In genomic region chr21:45670731-45671130, GRCh38 we compare ENCODE assay signal across 21 cellular contexts. TPM values are rescaled to one million over a fixed set of nuclear protein-coding genes. Genes with fewer than 3 reads are reported as not detected.
DNase-seq lines count a peak whose midpoint lies in the region; ATAC-seq lines count a peak whose summit lies in the region.
"Had no signal": no experiment of that assay in that cellular context is flagged by ENCODE, and none has a peak within 500 bp of the region (broad histone marks: within the 10 kb centered on the region; RNA-seq: fewer than 3 reads in every experiment).

No MANE protein-coding gene starts in this region.

- H3K4me1 Mint-ChIP-seq in T-helper 17 cell: no peaks in the 10 kb centered on the region
- H3K4me1 Mint-ChIP-seq: CD8-positive, alpha-beta memory T cell had no signal

- H3K4me3 ChIP-seq in BLaER1 (no peak overlapping the region), H7 (ENCODE audit: insufficient read depth, low read depth, low read length) (no peak overlapping the region)
- H3K4me3 ChIP-seq: A549, GM12878, GM23248, HAP-1 had no signal

- H3K36me3 Mint-ChIP-seq in T-helper 17 cell (ENCODE audit: low read depth): peaks cover 2% of the 10 kb centered on the region

- H3K36me3 ChIP-seq in BLaER1 (peaks cover 79% of the 10 kb centered on the region), H7 (replicated peaks; ENCODE audit: control insufficient read depth, insufficient read depth, low read length) (no peaks in the 10 kb centered on the region)
- H3K36me3 ChIP-seq: HAP-1 had no signal

- H3K27me3 Mint-ChIP-seq in T-helper 17 cell: no peaks in the 10 kb centered on the region

- peaks cover 22% of the 10 kb centered on the region for H4K20me1 ChIP-seq in BLaER1

- peak overlapping the region; percentile 62 for H3K4me2 ChIP-seq in BLaER1
- H3K4me2 ChIP-seq: A549, SK-N-SH had no signal

- H3K4me3 Mint-ChIP-seq in T-helper 17 cell: no peak overlapping the region
- H3K4me3 Mint-ChIP-seq: CD8-positive, alpha-beta memory T cell; T-helper 2 cell treated with Interferon-gamma antibody and Interleukin-4, amounts not matched to agents 5 μg/mL and 100 μg/mL, for 36 hours had no signal

- H3K9ac ChIP-seq in BLaER1: no peak overlapping the region
- H3K9ac ChIP-seq: GM23248, SK-N-SH had no signal

- no peaks in the 10 kb centered on the region for H3K27me3 ChIP-seq in BLaER1
- H3K27me3 ChIP-seq in H7 (ENCODE audit: control insufficient read depth, insufficient read depth, low read length): no peaks in the 10 kb centered on the region

- peak overlapping the region; percentile 20; the same call in 1 of the 2 replicates for H3K27ac ChIP-seq in BLaER1
- H3K27ac ChIP-seq: A549, GM23248 had no signal

- ATAC-seq in GM21723 (IDR thresholded peaks at IDR 0.05; ENCODE audit: unreplicated experiment): no peak
- no peak for ATAC-seq in T-helper 17 cell
- ATAC-seq: A549, GM12878, Panc1 had no signal

- H3K4me1 ChIP-seq in BLaER1: peaks cover 25% of the 10 kb centered on the region
- H3K4me1 ChIP-seq: A549, HAP-1 had no signal

- DNase-seq in DMS 273 (lab: John Stamatoyannopoulos, UW; ENCODE audit: unreplicated experiment) (peak; percentile 87), LHCN-M2 (ENCODE audit: low read depth) (peak; percentile 33), cerebellar cortex (ENCODE audit: low spot score) (peak; percentile 63), H7 (no peak), T-helper 17 cell (no peak)
- DNase-seq: CD8-positive, alpha-beta memory T cell; DMS79; GM23248; NCI-H1694; NCI-H526; NK-92 treated with Interleukin-12 subunit alpha and Interleukin-12 subunit beta, amount 100 ng/mL, for 24 hours; SIG-M5; SK-N-SH had no signal

- H3K9me3 ChIP-seq in BLaER1: peaks cover 48% of the 10 kb centered on the region
- no peaks in the 10 kb centered on the region for H3K9me3 ChIP-seq in T-helper 17 cell (ENCODE audit: control insufficient read depth, low read length, poor library complexity, severe bottlenecking)
- H3K9me3 ChIP-seq: HAP-1, SK-N-SH had no signal

- no peak overlapping the region for H3K27ac Mint-ChIP-seq in T-helper 17 cell
- H3K27ac Mint-ChIP-seq: CD8-positive, alpha-beta memory T cell; T-helper 2 cell treated with Interferon-gamma antibody and Interleukin-4, amounts not matched to agents 5 μg/mL and 100 μg/mL, for 36 hours had no signal

RNA-seq across cellular contexts. Expression of gene PCBP3, which starts 27.2 kb away (rescaled TPM):
- total RNA-seq in LHCN-M2 (2014; rRNA removed) (2.8 and 3.8 TPM in 2 replicates), T-helper 17 cell (1 to 10 TPM in 1 of 2 donors, under 1 TPM in 1; 0.91 to 4.2 TPM)
- polyA plus RNA-seq in LHCN-M2 (2012): 1.6 TPM
- total RNA-seq in H7 (2014; rRNA removed; shearing (Covaris generic)): 1.8 and 8.0 TPM in 2 replicates
- total RNA-seq: HT1080 had no signal

Comparison
In these comparisons a context has a peak if more than half of its experiments do, and no peak if none do; other contexts are left out.
1. DNase-seq: peak in DMS 273 (single experiment), LHCN-M2 (single experiment) and cerebellar cortex (single experiment); none in H7 (single experiment) and T-helper 17 cell (0 of 3).